Comparison of ENCODE assay signal across 2 cellular contexts in genomic region chr1:154599658-154600057, GRCh38.
TF ChIP-seq lines count a peak whose summit lies in the region.

No MANE protein-coding gene starts in this region.

TF ChIP-seq in GM23338, 12 proteins besides CTCF, POLR2A, EP300 and RAD21 (continued from another document):
- TF ChIP-seq, protein P1, sequence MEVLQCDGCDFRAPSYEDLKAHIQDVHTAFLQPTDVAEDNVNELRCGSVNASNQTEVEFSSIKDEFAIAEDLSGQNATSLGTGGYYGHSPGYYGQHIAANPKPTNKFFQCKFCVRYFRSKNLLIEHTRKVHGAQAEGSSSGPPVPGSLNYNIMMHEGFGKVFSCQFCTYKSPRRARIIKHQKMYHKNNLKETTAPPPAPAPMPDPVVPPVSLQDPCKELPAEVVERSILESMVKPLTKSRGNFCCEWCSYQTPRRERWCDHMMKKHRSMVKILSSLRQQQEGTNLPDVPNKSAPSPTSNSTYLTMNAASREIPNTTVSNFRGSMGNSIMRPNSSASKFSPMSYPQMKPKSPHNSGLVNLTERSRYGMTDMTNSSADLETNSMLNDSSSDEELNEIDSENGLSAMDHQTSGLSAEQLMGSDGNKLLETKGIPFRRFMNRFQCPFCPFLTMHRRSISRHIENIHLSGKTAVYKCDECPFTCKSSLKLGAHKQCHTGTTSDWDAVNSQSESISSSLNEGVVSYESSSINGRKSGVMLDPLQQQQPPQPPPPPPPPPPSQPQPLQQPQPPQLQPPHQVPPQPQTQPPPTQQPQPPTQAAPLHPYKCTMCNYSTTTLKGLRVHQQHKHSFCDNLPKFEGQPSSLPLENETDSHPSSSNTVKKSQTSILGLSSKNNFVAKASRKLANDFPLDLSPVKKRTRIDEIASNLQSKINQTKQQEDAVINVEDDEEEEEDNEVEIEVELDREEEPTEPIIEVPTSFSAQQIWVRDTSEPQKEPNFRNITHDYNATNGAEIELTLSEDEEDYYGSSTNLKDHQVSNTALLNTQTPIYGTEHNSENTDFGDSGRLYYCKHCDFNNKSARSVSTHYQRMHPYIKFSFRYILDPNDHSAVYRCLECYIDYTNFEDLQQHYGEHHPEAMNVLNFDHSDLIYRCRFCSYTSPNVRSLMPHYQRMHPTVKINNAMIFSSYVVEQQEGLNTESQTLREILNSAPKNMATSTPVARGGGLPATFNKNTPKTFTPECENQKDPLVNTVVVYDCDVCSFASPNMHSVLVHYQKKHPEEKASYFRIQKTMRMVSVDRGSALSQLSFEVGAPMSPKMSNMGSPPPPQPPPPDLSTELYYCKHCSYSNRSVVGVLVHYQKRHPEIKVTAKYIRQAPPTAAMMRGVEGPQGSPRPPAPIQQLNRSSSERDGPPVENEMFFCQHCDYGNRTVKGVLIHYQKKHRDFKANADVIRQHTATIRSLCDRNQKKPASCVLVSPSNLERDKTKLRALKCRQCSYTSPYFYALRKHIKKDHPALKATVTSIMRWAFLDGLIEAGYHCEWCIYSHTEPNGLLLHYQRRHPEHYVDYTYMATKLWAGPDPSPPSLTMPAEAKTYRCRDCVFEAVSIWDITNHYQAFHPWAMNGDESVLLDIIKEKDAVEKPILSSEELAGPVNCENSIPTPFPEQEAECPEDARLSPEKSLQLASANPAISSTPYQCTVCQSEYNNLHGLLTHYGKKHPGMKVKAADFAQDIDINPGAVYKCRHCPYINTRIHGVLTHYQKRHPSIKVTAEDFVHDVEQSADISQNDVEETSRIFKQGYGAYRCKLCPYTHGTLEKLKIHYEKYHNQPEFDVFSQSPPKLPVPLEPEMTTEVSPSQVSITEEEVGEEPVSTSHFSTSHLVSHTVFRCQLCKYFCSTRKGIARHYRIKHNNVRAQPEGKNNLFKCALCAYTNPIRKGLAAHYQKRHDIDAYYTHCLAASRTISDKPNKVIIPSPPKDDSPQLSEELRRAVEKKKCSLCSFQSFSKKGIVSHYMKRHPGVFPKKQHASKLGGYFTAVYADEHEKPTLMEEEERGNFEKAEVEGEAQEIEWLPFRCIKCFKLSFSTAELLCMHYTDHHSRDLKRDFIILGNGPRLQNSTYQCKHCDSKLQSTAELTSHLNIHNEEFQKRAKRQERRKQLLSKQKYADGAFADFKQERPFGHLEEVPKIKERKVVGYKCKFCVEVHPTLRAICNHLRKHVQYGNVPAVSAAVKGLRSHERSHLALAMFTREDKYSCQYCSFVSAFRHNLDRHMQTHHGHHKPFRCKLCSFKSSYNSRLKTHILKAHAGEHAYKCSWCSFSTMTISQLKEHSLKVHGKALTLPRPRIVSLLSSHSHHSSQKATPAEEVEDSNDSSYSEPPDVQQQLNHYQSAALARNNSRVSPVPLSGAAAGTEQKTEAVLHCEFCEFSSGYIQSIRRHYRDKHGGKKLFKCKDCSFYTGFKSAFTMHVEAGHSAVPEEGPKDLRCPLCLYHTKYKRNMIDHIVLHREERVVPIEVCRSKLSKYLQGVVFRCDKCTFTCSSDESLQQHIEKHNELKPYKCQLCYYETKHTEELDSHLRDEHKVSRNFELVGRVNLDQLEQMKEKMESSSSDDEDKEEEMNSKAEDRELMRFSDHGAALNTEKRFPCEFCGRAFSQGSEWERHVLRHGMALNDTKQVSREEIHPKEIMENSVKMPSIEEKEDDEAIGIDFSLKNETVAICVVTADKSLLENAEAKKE (CRISPR knock-in tag; IDR thresholded peaks at IDR 0.05): no peak
- no peak for TF ChIP-seq NANOG (IDR thresholded peaks at IDR 0.05; ENCODE audit: borderline replicate concordance)
- TF ChIP-seq JUNB (IDR thresholded peaks at IDR 0.05; ENCODE audit: unreplicated experiment): no peak
- no peak for TF ChIP-seq ZNF114 (CRISPR knock-in tag; IDR thresholded peaks at IDR 0.05)
- TF ChIP-seq EZH2phosphoT487 (IDR thresholded peaks at IDR 0.05; ENCODE audit: unreplicated experiment): no peak
- TF ChIP-seq POLR2AphosphoS5 (IDR thresholded peaks at IDR 0.05; ENCODE audit: low read depth): no peak
- TF ChIP-seq, protein P2, sequence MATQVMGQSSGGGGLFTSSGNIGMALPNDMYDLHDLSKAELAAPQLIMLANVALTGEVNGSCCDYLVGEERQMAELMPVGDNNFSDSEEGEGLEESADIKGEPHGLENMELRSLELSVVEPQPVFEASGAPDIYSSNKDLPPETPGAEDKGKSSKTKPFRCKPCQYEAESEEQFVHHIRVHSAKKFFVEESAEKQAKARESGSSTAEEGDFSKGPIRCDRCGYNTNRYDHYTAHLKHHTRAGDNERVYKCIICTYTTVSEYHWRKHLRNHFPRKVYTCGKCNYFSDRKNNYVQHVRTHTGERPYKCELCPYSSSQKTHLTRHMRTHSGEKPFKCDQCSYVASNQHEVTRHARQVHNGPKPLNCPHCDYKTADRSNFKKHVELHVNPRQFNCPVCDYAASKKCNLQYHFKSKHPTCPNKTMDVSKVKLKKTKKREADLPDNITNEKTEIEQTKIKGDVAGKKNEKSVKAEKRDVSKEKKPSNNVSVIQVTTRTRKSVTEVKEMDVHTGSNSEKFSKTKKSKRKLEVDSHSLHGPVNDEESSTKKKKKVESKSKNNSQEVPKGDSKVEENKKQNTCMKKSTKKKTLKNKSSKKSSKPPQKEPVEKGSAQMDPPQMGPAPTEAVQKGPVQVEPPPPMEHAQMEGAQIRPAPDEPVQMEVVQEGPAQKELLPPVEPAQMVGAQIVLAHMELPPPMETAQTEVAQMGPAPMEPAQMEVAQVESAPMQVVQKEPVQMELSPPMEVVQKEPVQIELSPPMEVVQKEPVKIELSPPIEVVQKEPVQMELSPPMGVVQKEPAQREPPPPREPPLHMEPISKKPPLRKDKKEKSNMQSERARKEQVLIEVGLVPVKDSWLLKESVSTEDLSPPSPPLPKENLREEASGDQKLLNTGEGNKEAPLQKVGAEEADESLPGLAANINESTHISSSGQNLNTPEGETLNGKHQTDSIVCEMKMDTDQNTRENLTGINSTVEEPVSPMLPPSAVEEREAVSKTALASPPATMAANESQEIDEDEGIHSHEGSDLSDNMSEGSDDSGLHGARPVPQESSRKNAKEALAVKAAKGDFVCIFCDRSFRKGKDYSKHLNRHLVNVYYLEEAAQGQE (IDR thresholded peaks at IDR 0.05; ENCODE audit: unreplicated experiment): no peak

TF ChIP-seq in WTC11, 78 proteins besides CTCF, POLR2A, EP300 and RAD21 (continued from another document):
- TF ChIP-seq IRF1 (CRISPR knock-in tag; IDR thresholded peaks at IDR 0.05): no peak
- TF ChIP-seq HMGXB4 (CRISPR knock-in tag; IDR thresholded peaks at IDR 0.05): no peak
- TF ChIP-seq JAZF1 (CRISPR knock-in tag; IDR thresholded peaks at IDR 0.05): no peak
- no peak for TF ChIP-seq ZMAT4 (CRISPR knock-in tag; IDR thresholded peaks at IDR 0.05)
- no peak for TF ChIP-seq SMAD3 (CRISPR knock-in tag; IDR thresholded peaks at IDR 0.05; ENCODE audit: borderline replicate concordance)
- TF ChIP-seq GABPB1 (CRISPR knock-in tag; IDR thresholded peaks at IDR 0.05): no peak
- TF ChIP-seq ELF4 (CRISPR knock-in tag; IDR thresholded peaks at IDR 0.05; ENCODE audit: low read depth): no peak
- no peak for TF ChIP-seq AFF4 (CRISPR knock-in tag; IDR thresholded peaks at IDR 0.05; ENCODE audit: borderline replicate concordance)
- TF ChIP-seq TP53 (CRISPR knock-in tag; IDR thresholded peaks at IDR 0.05): no peak
- no peak for TF ChIP-seq ZNF317 (CRISPR knock-in tag; IDR thresholded peaks at IDR 0.05; ENCODE audit: borderline replicate concordance, low read depth)
- TF ChIP-seq, protein P3, sequence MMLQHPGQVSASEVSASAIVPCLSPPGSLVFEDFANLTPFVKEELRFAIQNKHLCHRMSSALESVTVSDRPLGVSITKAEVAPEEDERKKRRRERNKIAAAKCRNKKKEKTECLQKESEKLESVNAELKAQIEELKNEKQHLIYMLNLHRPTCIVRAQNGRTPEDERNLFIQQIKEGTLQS (CRISPR knock-in tag; conservative IDR thresholded peaks at IDR 0.05): no peak
- TF ChIP-seq TEAD1 (CRISPR knock-in tag; IDR thresholded peaks at IDR 0.05): no peak
- TF ChIP-seq E2F5 (CRISPR knock-in tag; IDR thresholded peaks at IDR 0.05): no peak
- no peak for TF ChIP-seq MYBL2 (CRISPR knock-in tag; IDR thresholded peaks at IDR 0.05)
- no peak for TF ChIP-seq ETV6 (CRISPR knock-in tag; IDR thresholded peaks at IDR 0.05)
TF ChIP-seq in WTC11: peak in this region for 0.
